ENCODE assay signal across 9 cellular contexts in the genomic region with DNA sequence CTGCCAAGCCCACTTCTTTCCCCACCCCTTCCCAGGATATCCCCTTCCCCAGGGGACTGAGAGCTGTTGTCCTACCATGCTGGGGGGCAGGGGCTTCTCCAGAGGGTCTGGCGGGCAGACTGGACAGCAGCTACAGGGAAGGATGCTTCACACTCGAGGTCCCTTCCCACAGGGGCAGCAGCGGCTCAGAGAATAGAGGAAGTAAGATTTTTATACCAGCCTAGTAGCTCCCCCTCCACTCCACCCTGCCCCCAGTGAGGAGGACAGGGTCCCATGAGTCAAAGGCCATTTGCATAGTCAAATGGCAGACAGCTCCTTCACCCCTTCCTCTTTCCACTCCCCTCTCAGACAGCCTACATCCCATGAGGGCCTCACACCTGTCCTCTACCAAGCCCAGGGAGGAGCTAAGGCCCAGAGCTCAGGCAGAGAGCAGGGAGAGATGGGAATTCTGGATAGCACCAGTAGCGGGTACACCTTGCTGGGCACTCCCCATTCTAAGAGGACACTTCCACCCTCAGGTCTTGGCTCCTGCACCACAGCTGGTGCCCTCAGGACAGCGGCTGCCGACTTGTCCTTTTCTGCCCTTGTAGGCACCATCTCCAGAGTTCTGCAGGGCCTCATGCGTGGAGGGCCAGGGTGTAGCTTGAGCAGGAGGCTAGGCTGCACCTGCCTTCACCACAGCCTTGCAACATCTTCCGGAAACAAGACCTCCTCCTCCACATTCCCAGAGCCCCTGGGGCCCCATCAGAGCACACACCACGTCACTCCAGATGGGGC. TPM values are rescaled to one million over a fixed set of nuclear protein-coding genes. Genes with fewer than 3 reads are reported as not detected.
A peak's percentile ranks its signal among the peaks of the same experiment; 100 is the strongest.
DNase-seq lines count a peak whose midpoint lies in the region; ATAC-seq and TF ChIP-seq lines count a peak whose summit lies in the region.
"Had no signal": no experiment of that assay in that cellular context is flagged by ENCODE, and none has a peak within 500 bp of the region (broad histone marks: within the 10 kb centered on the region; RNA-seq: fewer than 3 reads in every experiment).

A gene with protein sequence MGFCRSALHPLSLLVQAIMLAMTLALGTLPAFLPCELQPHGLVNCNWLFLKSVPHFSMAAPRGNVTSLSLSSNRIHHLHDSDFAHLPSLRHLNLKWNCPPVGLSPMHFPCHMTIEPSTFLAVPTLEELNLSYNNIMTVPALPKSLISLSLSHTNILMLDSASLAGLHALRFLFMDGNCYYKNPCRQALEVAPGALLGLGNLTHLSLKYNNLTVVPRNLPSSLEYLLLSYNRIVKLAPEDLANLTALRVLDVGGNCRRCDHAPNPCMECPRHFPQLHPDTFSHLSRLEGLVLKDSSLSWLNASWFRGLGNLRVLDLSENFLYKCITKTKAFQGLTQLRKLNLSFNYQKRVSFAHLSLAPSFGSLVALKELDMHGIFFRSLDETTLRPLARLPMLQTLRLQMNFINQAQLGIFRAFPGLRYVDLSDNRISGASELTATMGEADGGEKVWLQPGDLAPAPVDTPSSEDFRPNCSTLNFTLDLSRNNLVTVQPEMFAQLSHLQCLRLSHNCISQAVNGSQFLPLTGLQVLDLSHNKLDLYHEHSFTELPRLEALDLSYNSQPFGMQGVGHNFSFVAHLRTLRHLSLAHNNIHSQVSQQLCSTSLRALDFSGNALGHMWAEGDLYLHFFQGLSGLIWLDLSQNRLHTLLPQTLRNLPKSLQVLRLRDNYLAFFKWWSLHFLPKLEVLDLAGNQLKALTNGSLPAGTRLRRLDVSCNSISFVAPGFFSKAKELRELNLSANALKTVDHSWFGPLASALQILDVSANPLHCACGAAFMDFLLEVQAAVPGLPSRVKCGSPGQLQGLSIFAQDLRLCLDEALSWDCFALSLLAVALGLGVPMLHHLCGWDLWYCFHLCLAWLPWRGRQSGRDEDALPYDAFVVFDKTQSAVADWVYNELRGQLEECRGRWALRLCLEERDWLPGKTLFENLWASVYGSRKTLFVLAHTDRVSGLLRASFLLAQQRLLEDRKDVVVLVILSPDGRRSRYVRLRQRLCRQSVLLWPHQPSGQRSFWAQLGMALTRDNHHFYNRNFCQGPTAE (minus strand): TSS at position 194 of the 777 bp plus-strand sequence. CDS start 116 bp downstream, at position 78.

- H3K4me3 ChIP-seq in WERI-Rb-1 (ENCODE audit: low read depth, low read length): no peak within 1 kb of the TSS
- H3K4me3 ChIP-seq: gastrocnemius medialis had no signal

- no peaks in the 10 kb centered on the region; the same call in 1 of the 2 replicates for H3K36me3 ChIP-seq in WERI-Rb-1

- TF ChIP-seq CTCF in WERI-Rb-1 (IDR thresholded peaks at IDR 0.05; ENCODE audit: low read depth, low read length): no peak

- intact Hi-C loops in Right ventricle myocardium superior (cut with DNase I): loop anchor here (5.0 kb wide), 1 partner anchor 117 kb away; no protein-coding TSS in a partner anchor
- intact Hi-C loops in left cardiac atrium (cut with DNase I): no loop called here

- H3K9me3 Mint-ChIP-seq in activated T-helper 17 cell treated with anti-CD3 and anti-CD28 coated beads, Interleukin-2, amount 50 U/mL, for 72 hours: no peaks in the 10 kb centered on the region

- H3K27me3 Mint-ChIP-seq in activated T-helper 17 cell treated with anti-CD3 and anti-CD28 coated beads, Interleukin-2, amount 50 U/mL, for 72 hours: no peaks in the 10 kb centered on the region

- H3K27me3 ChIP-seq in WERI-Rb-1 (ENCODE audit: insufficient read depth, low read depth, severe bottlenecking): no peaks in the 10 kb centered on the region
- H3K27me3 ChIP-seq: gastrocnemius medialis had no signal

- peak within 1 kb of the TSS; percentile 87 for H3K4me3 Mint-ChIP-seq in activated T-helper 17 cell treated with anti-CD3 and anti-CD28 coated beads, Interleukin-2, amount 50 U/mL, for 72 hours

- no peaks in the 10 kb centered on the region for H3K9me3 ChIP-seq in WERI-Rb-1 (ENCODE audit: severe bottlenecking)
- H3K9me3 ChIP-seq: gastrocnemius medialis had no signal

- peaks cover 39% of the 10 kb centered on the region for H3K4me1 Mint-ChIP-seq in activated T-helper 17 cell treated with anti-CD3 and anti-CD28 coated beads, Interleukin-2, amount 50 U/mL, for 72 hours

- H3K27ac ChIP-seq in WERI-Rb-1: no peak within 1 kb of the TSS
- H3K27ac ChIP-seq: gastrocnemius medialis had no signal

- DNase-seq in WERI-Rb-1 (no peak), foreskin melanocyte (no peak), Right ventricle myocardium superior (no peak), left cardiac atrium (no peak)

- ATAC-seq in GM18508 (IDR thresholded peaks at IDR 0.05; ENCODE audit: insufficient read depth, unreplicated experiment) (peak; percentile 54), GM21447 (IDR thresholded peaks at IDR 0.05; ENCODE audit: unreplicated experiment) (peak; percentile 86), HG03571 (IDR thresholded peaks at IDR 0.05; ENCODE audit: unreplicated experiment) (peak; percentile 83), Right ventricle myocardium superior (ENCODE audit: poor library complexity) (no peak), left cardiac atrium (no peak)
- peak; percentile 39 for ATAC-seq in activated T-helper 17 cell treated with anti-CD3 and anti-CD28 coated beads, Interleukin-2, amount 50 U/mL, for 72 hours (replicated peaks)
- ATAC-seq: gastrocnemius medialis had no signal

- peaks cover 25% of the 10 kb centered on the region for H3K36me3 Mint-ChIP-seq in activated T-helper 17 cell treated with anti-CD3 and anti-CD28 coated beads, Interleukin-2, amount 50 U/mL, for 72 hours (ENCODE audit: low read depth)

- peak within 1 kb of the TSS; percentile 82 for H3K27ac Mint-ChIP-seq in activated T-helper 17 cell treated with anti-CD3 and anti-CD28 coated beads, Interleukin-2, amount 50 U/mL, for 72 hours

RNA-seq across cellular contexts. Expression of the gene that starts here (rescaled TPM):
- under 1 TPM; 0.30 to 0.93 TPM for total RNA-seq in activated T-helper 17 cell treated with anti-CD3 and anti-CD28 coated beads, Interleukin-2, amount 50 U/mL, for 72 hours
- total RNA-seq in Right ventricle myocardium superior: 0.32 TPM
- under 1 TPM in 1 of 2 donors, not detected in 1; 0.29 TPM for total RNA-seq in left cardiac atrium

Comparison
In these comparisons a context has a peak if more than half of its experiments do, and no peak if none do; other contexts are left out.
1. Peak in ATAC-seq in activated T-helper 17 cell treated with anti-CD3 and anti-CD28 coated beads, Interleukin-2, amount 50 U/mL, for 72 hours; RNA of the gene not detected or under 1 TPM.
2. ATAC-seq: peak in GM18508 (single experiment), GM21447 (single experiment) and HG03571 (single experiment); none in Right ventricle myocardium superior (single experiment) and left cardiac atrium (0 of 2).